ENCODE assay signal across 16 cellular contexts in genomic region chr7:47383696-47384445, GRCh38.
"Had no signal": no experiment of that assay in that cellular context is flagged by ENCODE, and none has a peak within 500 bp of the region (broad histone marks: within the 10 kb centered on the region; RNA-seq: fewer than 3 reads in every experiment).

No MANE protein-coding gene starts in this region.

- H3K36me3 Mint-ChIP-seq: naive thymus-derived CD4-positive, alpha-beta T cell had no signal

- H3K9me3 ChIP-seq: ascending aorta, suprapubic skin, uterus had no signal

- H3K4me1 ChIP-seq: uterus had no signal

- H3K9me3 Mint-ChIP-seq: activated CD4-positive, alpha-beta T cell treated with anti-CD3 and anti-CD28 coated beads, Interleukin-2, amount 10 ng/mL, durations not matched to agents 24 days and 14 days; activated naive CD4-positive, alpha-beta T cell treated with anti-CD3 and anti-CD28 coated beads for 36 hours; activated naive CD8-positive, alpha-beta T cell treated with anti-CD3 and anti-CD28 coated beads, Interleukin-2, amount 50 U/mL, for 24 hours; activated T-helper 1 cell treated with anti-CD3 and anti-CD28 coated beads, Interleukin-12 subunit alpha, Interleukin-12 subunit beta, Interleukin-2, Interleukin-4 antibody, amounts not matched to agents 30 ng/mL and 10 ng/mL and 1 ng/mL, durations not matched to agents 14 hours and 24 hours and 36 hours had no signal

- FAIRE-seq: TTC549 had no signal

- H3K27ac Mint-ChIP-seq: activated CD4-positive, alpha-beta T cell treated with anti-CD3 and anti-CD28 coated beads, Interleukin-2, amount 10 ng/mL, durations not matched to agents 24 days and 14 days; activated naive CD4-positive, alpha-beta T cell treated with anti-CD3 and anti-CD28 coated beads for 36 hours; activated naive CD8-positive, alpha-beta T cell treated with anti-CD3 and anti-CD28 coated beads, Interleukin-2, amount 50 U/mL, for 24 hours; activated T-helper 1 cell treated with anti-CD3 and anti-CD28 coated beads, Interleukin-12 subunit alpha, Interleukin-12 subunit beta, Interleukin-2, Interleukin-4 antibody, amounts not matched to agents 30 ng/mL and 10 ng/mL and 1 ng/mL, durations not matched to agents 14 hours and 24 hours and 36 hours; naive thymus-derived CD4-positive, alpha-beta T cell had no signal

- H3K27me3 ChIP-seq: ascending aorta, suprapubic skin, uterus had no signal

- H3K4me3 ChIP-seq: ascending aorta, dorsolateral prefrontal cortex, lung, skin epidermis, suprapubic skin, uterus had no signal

- DNase-seq: activated CD4-positive, alpha-beta T cell treated with anti-CD3 and anti-CD28 coated beads, Interleukin-2, amount 10 ng/mL, durations not matched to agents 24 days and 14 days; activated CD4-positive, CD25-positive, alpha-beta regulatory T cell; activated CD8-positive, alpha-beta memory T cell treated with anti-CD3 and anti-CD28 coated beads for 24 hours; activated naive CD4-positive, alpha-beta T cell treated with anti-CD3 and anti-CD28 coated beads for 36 hours; activated naive CD8-positive, alpha-beta T cell treated with anti-CD3 and anti-CD28 coated beads, Interleukin-2, amount 50 U/mL, for 24 hours; naive thymus-derived CD4-positive, alpha-beta T cell; stimulated activated CD4-positive, alpha-beta T cell treated with anti-CD3 and anti-CD28 coated beads, Interleukin-4, amount 100 ng/mL, for 24 hours; stimulated activated naive CD4-positive, alpha-beta T cell; uterus had no signal

- ATAC-seq: activated naive CD8-positive, alpha-beta T cell treated with anti-CD3 and anti-CD28 coated beads, Interleukin-2, amount 50 U/mL, for 24 hours; naive thymus-derived CD4-positive, alpha-beta T cell had no signal

- H3K4me3 Mint-ChIP-seq: activated CD4-positive, alpha-beta T cell treated with anti-CD3 and anti-CD28 coated beads, Interleukin-2, amount 10 ng/mL, durations not matched to agents 24 days and 14 days; activated naive CD4-positive, alpha-beta T cell treated with anti-CD3 and anti-CD28 coated beads for 36 hours; activated naive CD8-positive, alpha-beta T cell treated with anti-CD3 and anti-CD28 coated beads, Interleukin-2, amount 50 U/mL, for 24 hours; activated T-helper 1 cell treated with anti-CD3 and anti-CD28 coated beads, Interleukin-12 subunit alpha, Interleukin-12 subunit beta, Interleukin-2, Interleukin-4 antibody, amounts not matched to agents 30 ng/mL and 10 ng/mL and 1 ng/mL, durations not matched to agents 14 hours and 24 hours and 36 hours; naive thymus-derived CD4-positive, alpha-beta T cell had no signal

- H3K36me3 ChIP-seq: suprapubic skin, uterus had no signal

- H3K27me3 Mint-ChIP-seq: activated CD4-positive, alpha-beta T cell treated with anti-CD3 and anti-CD28 coated beads, Interleukin-2, amount 10 ng/mL, durations not matched to agents 24 days and 14 days had no signal

- H3K4me1 Mint-ChIP-seq: activated CD4-positive, alpha-beta T cell treated with anti-CD3 and anti-CD28 coated beads, Interleukin-2, amount 10 ng/mL, durations not matched to agents 24 days and 14 days; naive thymus-derived CD4-positive, alpha-beta T cell had no signal

- H3K27ac ChIP-seq: ascending aorta, dorsolateral prefrontal cortex, suprapubic skin, uterus had no signal
